In genomic region chr19:35879770-35880317, GRCh38 we compare ENCODE assay signal across 9 cellular contexts. TPM values are rescaled to one million over a fixed set of nuclear protein-coding genes. Genes with fewer than 3 reads are reported as not detected.
A peak's percentile ranks its signal among the peaks of the same experiment; 100 is the strongest.
DNase-seq lines count a peak whose midpoint lies in the region; ATAC-seq, FAIRE-seq and TF ChIP-seq lines count a peak whose summit lies in the region.
"Had no signal": no experiment of that assay in that cellular context is flagged by ENCODE, and none has a peak within 500 bp of the region (broad histone marks: within the 10 kb centered on the region; RNA-seq: fewer than 3 reads in every experiment).

No MANE protein-coding gene starts in this region.

- no peaks in the 10 kb centered on the region for H3K36me3 Mint-ChIP-seq in endodermal cell (ENCODE audit: low read depth)
- H3K36me3 Mint-ChIP-seq in stimulated activated naive B cell treated with anti-CD40 and anti-IgM and Interleukin-4, amounts not matched to agents 10 μg/mL and 1 μg/mL and 100 μg/mL, for 72 hours: peaks cover 2 to 7% of the 10 kb centered on the region in 2 donors

- WGBS in A549 (ENCODE audit: missing lambda C conversion rate): 5% methylated on average over 28 of the region's 28 CpGs
- 2% methylated on average over 28 of the region's 28 CpGs for WGBS in GM23248 (ENCODE audit: low coverage in 1 of 2, low lambda C conversion rate in 2 of 2, missing lambda C conversion rate in 2 of 2), 2 experiments
- 4% methylated on average over 24 to 28 of the region's 28 CpGs for WGBS in endodermal cell (ENCODE audit: insufficient coverage in 1 of 2, insufficient read length in 1 of 2), 2 experiments

- H3K27me3 ChIP-seq in GM23248 (replicated peaks; ENCODE audit: insufficient read depth) (no peaks in the 10 kb centered on the region), endodermal cell (ENCODE audit: control insufficient read depth, insufficient read depth, low read length, poor library complexity, severe bottlenecking) (peaks cover 21% of the 10 kb centered on the region)

- H3K9me3 ChIP-seq in A549 (no peaks in the 10 kb centered on the region), GM23248 (ENCODE audit: low read depth) (no peaks in the 10 kb centered on the region), endodermal cell (ENCODE audit: control insufficient read depth, low read length) (no peaks in the 10 kb centered on the region)

- no peak overlapping the region for H3K27ac Mint-ChIP-seq in endodermal cell
- H3K27ac Mint-ChIP-seq in stimulated activated naive B cell treated with anti-CD40 and anti-IgM and Interleukin-4, amounts not matched to agents 10 μg/mL and 1 μg/mL and 100 μg/mL, for 72 hours: no peak overlapping the region

- H3K79me2 ChIP-seq in GM23248 (ENCODE audit: insufficient read depth): no peaks in the 10 kb centered on the region

- no peaks in the 10 kb centered on the region for H3K9me3 Mint-ChIP-seq in endodermal cell
- no peaks in the 10 kb centered on the region for H3K9me3 Mint-ChIP-seq in stimulated activated naive B cell treated with anti-CD40 and anti-IgM and Interleukin-4, amounts not matched to agents 10 μg/mL and 1 μg/mL and 100 μg/mL, for 72 hours

- H2AFZ ChIP-seq in GM23248: no peak overlapping the region

- POLR2A ChIA-PET in A549 (lab: Yijun Ruan, JAX): interaction anchor here (0.5 to 1.1 kb wide), 5 partner anchors 10 to 477 kb away, joined by 3 to 12 read pairs (median 3); no protein-coding TSS in a partner anchor

- H3K9me2 ChIP-seq in GM23248 (ENCODE audit: insufficient read depth): no peaks in the 10 kb centered on the region

- in situ Hi-C loops in GM23248 (cut with MboI): loop anchor here (5.0 kb wide), 1 partner anchor 52 kb away; no protein-coding TSS in a partner anchor

- 0 out of 5 replicates have a peak, but pooled peaks of 1 of the 2 experiments have one; percentile 5 for TF ChIP-seq RAD21 in A549 (conservative IDR thresholded peaks at IDR 0.05 in 1 of 2, IDR thresholded peaks at IDR 0.05 in 1 of 2)

- no peak overlapping the region for H3K9ac ChIP-seq in GM23248
- H3K9ac ChIP-seq in endodermal cell (ENCODE audit: extremely low read depth, low read length, poor library complexity, severe bottlenecking): no peak overlapping the region

- H3K27me3 Mint-ChIP-seq in endodermal cell (ENCODE audit: insufficient read depth): peaks cover 10% of the 10 kb centered on the region
- peaks cover 33 to 49% of the 10 kb centered on the region in 2 donors for H3K27me3 Mint-ChIP-seq in stimulated activated naive B cell treated with anti-CD40 and anti-IgM and Interleukin-4, amounts not matched to agents 10 μg/mL and 1 μg/mL and 100 μg/mL, for 72 hours

- TF ChIP-seq CTCF in A549 (IDR thresholded peaks at IDR 0.05) (no peak), endodermal cell (conservative IDR thresholded peaks at IDR 0.05) (no peak)

- H3K4me2 ChIP-seq in A549: peak overlapping the region; percentile 55
- peak overlapping the region; percentile 36 for H3K4me2 ChIP-seq in GM23248 (ENCODE audit: unreplicated experiment)

- H3K27ac ChIP-seq in A549 (no peak overlapping the region), GM23248 (no peak overlapping the region), endodermal cell (ENCODE audit: low read depth, low read length) (no peak overlapping the region)

- peaks cover 3% of the 10 kb centered on the region for H3K4me1 Mint-ChIP-seq in endodermal cell
- peaks cover 11 to 27% of the 10 kb centered on the region in 2 donors for H3K4me1 Mint-ChIP-seq in stimulated activated naive B cell treated with anti-CD40 and anti-IgM and Interleukin-4, amounts not matched to agents 10 μg/mL and 1 μg/mL and 100 μg/mL, for 72 hours

- TF ChIP-seq EP300 in A549 (IDR thresholded peaks at IDR 0.05): no peak

- CTCF ChIA-PET in A549 (lab: Yijun Ruan, JAX): interaction anchor here (0.7 to 17.6 kb wide), 14 partner anchors 10 to 482 kb away, joined by 3 to 402 read pairs (median 6); partner anchors contain the start of genes APLP1 and THAP8

- FAIRE-seq in A549 (lab: Jason Lieb, UNC): peak; percentile 98
- FAIRE-seq: islet of Langerhans had no signal

- H3K4me3 Mint-ChIP-seq in endodermal cell: no peak overlapping the region
- H3K4me3 Mint-ChIP-seq in stimulated activated naive B cell treated with anti-CD40 and anti-IgM and Interleukin-4, amounts not matched to agents 10 μg/mL and 1 μg/mL and 100 μg/mL, for 72 hours: no peak overlapping the region

- ATAC-seq in A549: peak; percentile 87 to 95
- peak; percentile 27 to 32 for ATAC-seq in stimulated activated naive B cell treated with anti-CD40 and anti-IgM and Interleukin-4, amounts not matched to agents 10 μg/mL and 1 μg/mL and 100 μg/mL, for 72 hours (replicated peaks)

- H3K36me3 ChIP-seq in GM23248 (ENCODE audit: low read depth) (no peaks in the 10 kb centered on the region), endodermal cell (ENCODE audit: control insufficient read depth, insufficient read depth, low read length) (no peaks in the 10 kb centered on the region)

- DNase-seq in A549 (ENCODE audit: low read depth in 1 of 2, low spot score in 1 of 2): peak; percentile 93 to 98
- DNase-seq in GM23248: peak; percentile 99
- peak; percentile 92 for DNase-seq in NOMO-1 treated with DMSO at 0.1 percent for 48 hours (lab: John Stamatoyannopoulos, UW; ENCODE audit: unreplicated experiment)
- DNase-seq in activated CD8-positive, alpha-beta memory T cell treated with anti-CD3 and anti-CD28 coated beads, Interleukin-2, amount 50 U/mL, for 4 hours: peak; percentile 65
- peak; percentile 98 for DNase-seq in endodermal cell
- DNase-seq in mesenteric fat pad (ENCODE audit: low spot score): peak; percentile 96
- peak; percentile 65 for DNase-seq in stimulated activated naive B cell treated with anti-CD40 and anti-IgM and Interleukin-4, amounts not matched to agents 10 μg/mL and 1 μg/mL and 100 μg/mL, for 72 hours
- DNase-seq in NCI-H2196 treated with DMSO at 0.1 percent for 48 hours (lab: John Stamatoyannopoulos, UW; ENCODE audit: unreplicated experiment): no peak

- H4K20me1 ChIP-seq in GM23248 (ENCODE audit: insufficient read depth): no peaks in the 10 kb centered on the region

- peaks cover 6% of the 10 kb centered on the region; the same call in 1 of the 2 replicates for H3F3A ChIP-seq in GM23248 (ENCODE audit: insufficient read depth)

- H3K4me1 ChIP-seq in A549: peaks cover 7% of the 10 kb centered on the region
- peaks cover 4% of the 10 kb centered on the region; the same call in 1 of the 2 replicates for H3K4me1 ChIP-seq in GM23248 (ENCODE audit: insufficient read depth)
- no peaks in the 10 kb centered on the region for H3K4me1 ChIP-seq in endodermal cell (ENCODE audit: control insufficient read depth, insufficient read depth, low read length)

- no peak for TF ChIP-seq POLR2A in A549 (IDR thresholded peaks at IDR 0.05; ENCODE audit: low read length)

- no peak overlapping the region for H3K4me3 ChIP-seq in A549
- H3K4me3 ChIP-seq in GM23248: no peak overlapping the region
- no peak overlapping the region for H3K4me3 ChIP-seq in endodermal cell (ENCODE audit: low read length)

RNA-seq across cellular contexts. Expression of gene APLP1, which starts 11.5 kb away (rescaled TPM):
- polyA plus RNA-seq in A549 (2011; rRNA removed): 55.3 and 60.4 TPM in 2 replicates
- polyA plus RNA-seq in A549 (2012; cell fraction: cytosol; rRNA removed): 63.3 and 100 TPM in 2 replicates
- 124 and 186 TPM in 2 replicates for polyA plus RNA-seq in A549 (2012; cell fraction: nucleus; rRNA removed)
- polyA plus RNA-seq in A549 (2017; fragmentation: RNase III; extraction: RNeasy Plus Mini Kit Qiagen cat#74134 plus additional on column Dnase treatment): 52.1 to 54.8 TPM (median 54.7 TPM) in 3 replicates
- polyA minus RNA-seq in A549 (2011; rRNA and poly(A)+ RNA removed): 21.6 and 32.7 TPM in 2 replicates
- total RNA-seq in GM23248 (2014; rRNA removed; shearing (Covaris generic)): 10.6 and 20.4 TPM in 2 replicates
- 16.7 and 16.8 TPM in 2 replicates for polyA plus RNA-seq in GM23248 (2016; fragmentation: Nextera tagmentation; extraction: Ambion mirVana)
- total RNA-seq in endodermal cell: 10 to 100 TPM in 1 of 2 donors, 1 to 10 TPM in 1; 4.1 to 10.6 TPM
- 395 TPM for polyA plus RNA-seq in endodermal cell (2013, experiment 1 of 2)
- polyA plus RNA-seq in endodermal cell (2013, experiment 2 of 2): 360 TPM
- total RNA-seq in mesenteric fat pad: 3.5 TPM

RNA-seq across cellular contexts. Expression of gene NFKBID, which starts 20.5 kb away (rescaled TPM):
- polyA plus RNA-seq in A549 (2011; rRNA removed): 4.0 and 4.1 TPM in 2 replicates
- 9.6 and 11.4 TPM in 2 replicates for polyA plus RNA-seq in A549 (2012; cell fraction: cytosol; rRNA removed)
- 59.9 and 65.7 TPM in 2 replicates for polyA plus RNA-seq in A549 (2012; cell fraction: nucleus; rRNA removed)
- 8.5 to 14.8 TPM (median 9.6 TPM) in 3 replicates for polyA plus RNA-seq in A549 (2017; fragmentation: RNase III; extraction: RNeasy Plus Mini Kit Qiagen cat#74134 plus additional on column Dnase treatment)
- 8.8 and 9.4 TPM in 2 replicates for polyA minus RNA-seq in A549 (2011; rRNA and poly(A)+ RNA removed)
- total RNA-seq in GM23248 (2014; rRNA removed; shearing (Covaris generic)): 5.0 and 7.6 TPM in 2 replicates
- polyA plus RNA-seq in GM23248 (2016; fragmentation: Nextera tagmentation; extraction: Ambion mirVana): 3.9 and 7.1 TPM in 2 replicates
- total RNA-seq in endodermal cell: 10 to 100 TPM; 20.8 to 24.4 TPM
- polyA plus RNA-seq in endodermal cell (2013, experiment 1 of 2): 7.1 TPM
- polyA plus RNA-seq in endodermal cell (2013, experiment 2 of 2): 5.4 TPM
- 33.3 TPM for total RNA-seq in mesenteric fat pad

RNA-seq across cellular contexts. Expression of gene HCST, which starts 22.5 kb away (rescaled TPM):
- 0.19 TPM in 1 of 2 replicates, not detected in the other for polyA plus RNA-seq in A549 (2011; rRNA removed)
- 0.30 and 0.38 TPM in 2 replicates for polyA plus RNA-seq in A549 (2012; cell fraction: cytosol; rRNA removed)
- 0.45 and 0.58 TPM in 2 replicates for polyA plus RNA-seq in A549 (2012; cell fraction: nucleus; rRNA removed)
- 0.49 to 0.69 TPM in 2 of 3 replicates, not detected in the other for polyA plus RNA-seq in A549 (2017; fragmentation: RNase III; extraction: RNeasy Plus Mini Kit Qiagen cat#74134 plus additional on column Dnase treatment)
- 2.2 TPM in 1 of 2 replicates, not detected in the other for polyA minus RNA-seq in A549 (2011; rRNA and poly(A)+ RNA removed)
- not detected in 2 replicates for total RNA-seq in GM23248 (2014; rRNA removed; shearing (Covaris generic))
- polyA plus RNA-seq in GM23248 (2016; fragmentation: Nextera tagmentation; extraction: Ambion mirVana): 9.1 and 11.3 TPM in 2 replicates
- 1 to 10 TPM; 1.3 to 1.5 TPM for total RNA-seq in endodermal cell
- not detected for polyA plus RNA-seq in endodermal cell (2013, experiment 1 of 2)
- polyA plus RNA-seq in endodermal cell (2013, experiment 2 of 2): not detected
- total RNA-seq in mesenteric fat pad: 20.9 TPM

RNA-seq across cellular contexts. Expression of gene KIRREL2, which starts 23.1 kb away (rescaled TPM):
- polyA plus RNA-seq in A549 (2011; rRNA removed) (0.26 and 0.34 TPM in 2 replicates), A549 (2017; fragmentation: RNase III; extraction: RNeasy Plus Mini Kit Qiagen cat#74134 plus additional on column Dnase treatment) (0.21 to 0.75 TPM (median 0.54 TPM) in 3 replicates), GM23248 (2016; fragmentation: Nextera tagmentation; extraction: Ambion mirVana) (not detected in 2 replicates)
- 0.20 and 0.30 TPM in 2 replicates for polyA plus RNA-seq in A549 (2012; cell fraction: cytosol; rRNA removed)
- 0.76 and 0.80 TPM in 2 replicates for polyA plus RNA-seq in A549 (2012; cell fraction: nucleus; rRNA removed)
- 0.12 and 0.34 TPM in 2 replicates for polyA minus RNA-seq in A549 (2011; rRNA and poly(A)+ RNA removed)
- not detected in 2 replicates for total RNA-seq in GM23248 (2014; rRNA removed; shearing (Covaris generic))
- total RNA-seq in endodermal cell (1 to 10 TPM; 1.4 to 2.3 TPM), mesenteric fat pad (not detected)
- polyA plus RNA-seq in endodermal cell (2013, experiment 1 of 2): 26.4 TPM
- polyA plus RNA-seq in endodermal cell (2013, experiment 2 of 2): 19.8 TPM

RNA-seq across cellular contexts. Expression of gene NPHS1, which starts 27.5 kb away (rescaled TPM):
- polyA plus RNA-seq in A549 (2011; rRNA removed) (0.27 and 0.30 TPM in 2 replicates), A549 (2017; fragmentation: RNase III; extraction: RNeasy Plus Mini Kit Qiagen cat#74134 plus additional on column Dnase treatment) (0.16 to 0.27 TPM (median 0.21 TPM) in 3 replicates), GM23248 (2016; fragmentation: Nextera tagmentation; extraction: Ambion mirVana) (not detected in 2 replicates)
- polyA plus RNA-seq in A549 (2012; cell fraction: cytosol; rRNA removed): 0.04 and 0.10 TPM in 2 replicates
- polyA plus RNA-seq in A549 (2012; cell fraction: nucleus; rRNA removed): 0.22 and 0.26 TPM in 2 replicates
- 0.05 and 0.37 TPM in 2 replicates for polyA minus RNA-seq in A549 (2011; rRNA and poly(A)+ RNA removed)
- total RNA-seq in GM23248 (2014; rRNA removed; shearing (Covaris generic)): not detected in 2 replicates
- total RNA-seq in endodermal cell (under 1 TPM; 0.24 to 0.80 TPM), mesenteric fat pad (not detected)
- polyA plus RNA-seq in endodermal cell (2013, experiment 1 of 2): 0.96 TPM
- polyA plus RNA-seq in endodermal cell (2013, experiment 2 of 2): 0.79 TPM
